ENCODE assay signal across 15 cellular contexts in the genomic region with DNA sequence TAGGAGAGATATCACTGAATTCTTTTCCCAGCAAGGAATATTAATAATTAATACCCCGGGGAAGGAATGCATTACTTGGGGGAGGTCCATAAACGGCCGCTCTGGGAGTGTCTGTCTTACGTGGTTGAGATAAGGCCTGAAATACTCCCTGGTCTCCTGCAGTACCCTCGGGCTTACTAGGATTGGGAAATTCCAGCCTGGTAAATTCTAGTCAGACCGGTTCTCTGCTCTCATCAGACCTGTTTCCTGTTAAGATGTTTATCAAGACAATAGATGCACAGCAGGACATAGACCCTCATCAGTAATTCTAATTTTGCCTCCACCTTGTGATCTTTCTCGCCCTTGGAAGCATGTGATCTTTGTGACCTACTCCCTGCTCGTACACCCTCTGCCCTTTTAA.
DNase-seq lines count a peak whose midpoint lies in the region; ATAC-seq and TF ChIP-seq lines count a peak whose summit lies in the region.
"Had no signal": no experiment of that assay in that cellular context is flagged by ENCODE, and none has a peak within 500 bp of the region (broad histone marks: within the 10 kb centered on the region; RNA-seq: fewer than 3 reads in every experiment).

No MANE protein-coding gene starts in this region.

- TF ChIP-seq CTCF in coronary artery (IDR thresholded peaks at IDR 0.05): no peak
- no peak for TF ChIP-seq CTCF in nephron progenitor cell (IDR thresholded peaks at IDR 0.05)

- no peak overlapping the region for H3K27ac ChIP-seq in coronary artery

- H3K4me1 Mint-ChIP-seq in nephron progenitor cell: no peaks in the 10 kb centered on the region
- H3K4me1 Mint-ChIP-seq: IgD-negative memory B cell had no signal

- DNase-seq in ELF-1 (ENCODE audit: low read depth, low spot score) (peak; percentile 60), NCI-H526 (lab: John Stamatoyannopoulos, UW) (peak; percentile 3 to 12), amniotic epithelial cell (ENCODE audit: low read depth) (peak; percentile 13), islet precursor cell (peak; percentile 65), coronary artery (ENCODE audit: low spot score) (no peak), nephron progenitor cell (no peak), D341Med (ENCODE audit: low spot score) (no peak)
- DNase-seq: AML-193, NCI-H1436 treated with DMSO at 0.1 percent for 48 hours, NCI-H2081 treated with DMSO at 0.1 percent for 48 hours, NCI-H82, SHP77 treated with DMSO at 0.1 percent for 48 hours had no signal

- H3K4me3 ChIP-seq in coronary artery: no peak overlapping the region
- H3K4me3 ChIP-seq: HAP-1 had no signal

- no peak overlapping the region for H3K27ac Mint-ChIP-seq in nephron progenitor cell

- H3K36me3 Mint-ChIP-seq in nephron progenitor cell (ENCODE audit: low read depth): no peaks in the 10 kb centered on the region
- H3K36me3 Mint-ChIP-seq: IgD-negative memory B cell had no signal

- ATAC-seq in GM18907 (IDR thresholded peaks at IDR 0.05; ENCODE audit: unreplicated experiment): no peak

- no peak overlapping the region for H3K4me3 Mint-ChIP-seq in nephron progenitor cell
- H3K4me3 Mint-ChIP-seq: IgD-negative memory B cell had no signal

- no peaks in the 10 kb centered on the region for H3K27me3 Mint-ChIP-seq in nephron progenitor cell (ENCODE audit: low read depth, poor library complexity)
- H3K27me3 Mint-ChIP-seq: IgD-negative memory B cell had no signal

- H3K9me3 Mint-ChIP-seq in nephron progenitor cell: peaks cover 21% of the 10 kb centered on the region

Comparison
In these comparisons a context has a peak if more than half of its experiments do, and no peak if none do; other contexts are left out.
1. DNase-seq: peak in ELF-1 (single experiment), NCI-H526 (2 of 2), amniotic epithelial cell (single experiment) and islet precursor cell (single experiment); none in coronary artery (single experiment), nephron progenitor cell (single experiment) and D341Med (single experiment).